Comparison of ENCODE assay signal across 11 cellular contexts in genomic region chr22:30573594-30574094, GRCh38. TPM values are rescaled to one million over a fixed set of nuclear protein-coding genes. Genes with fewer than 3 reads are reported as not detected.
DNase-seq lines count a peak whose midpoint lies in the region; ATAC-seq and TF ChIP-seq lines count a peak whose summit lies in the region.
"Had no signal": no experiment of that assay in that cellular context is flagged by ENCODE, and none has a peak within 500 bp of the region (broad histone marks: within the 10 kb centered on the region; RNA-seq: fewer than 3 reads in every experiment).

No MANE protein-coding gene starts in this region.

- H3K27ac Mint-ChIP-seq in naive thymus-derived CD8-positive, alpha-beta T cell: peak overlapping the region in 2 of 10 donors; percentile 53 to 56
- H3K27ac Mint-ChIP-seq: natural killer cell had no signal

- H3K9me3 ChIP-seq in HUES64 (ENCODE audit: insufficient read depth, low read depth, low read length): no peaks in the 10 kb centered on the region
- H3K9me3 ChIP-seq in sigmoid colon: no peaks in the 10 kb centered on the region
- H3K9me3 ChIP-seq: tibial artery had no signal

- H3K9me3 Mint-ChIP-seq in naive thymus-derived CD8-positive, alpha-beta T cell: no peaks in the 10 kb centered on the region
- H3K9me3 Mint-ChIP-seq: natural killer cell had no signal

- intact Hi-C loops in sigmoid colon (cut with DNase I): no loop called here

- peaks cover 6 to 15% (median 7%) of the 10 kb centered on the region in 4 donors for H3K4me1 Mint-ChIP-seq in naive thymus-derived CD8-positive, alpha-beta T cell
- H3K4me1 Mint-ChIP-seq: natural killer cell had no signal

- no peak overlapping the region for H3K27ac ChIP-seq in HUES64 (ENCODE audit: low read depth, low read length)
- H3K27ac ChIP-seq in layer of hippocampus (ENCODE audit: low read depth, low read length): peak overlapping the region; percentile 97
- peak overlapping the region in 3 of 4 donors; percentile 32 to 55 (median 45) for H3K27ac ChIP-seq in sigmoid colon
- H3K27ac ChIP-seq: foreskin keratinocyte had no signal

- POLR2A ChIA-PET in naive thymus-derived CD8-positive, alpha-beta T cell (lab: Charles Lee): no interaction called here

- DNase-seq in SW480 (ENCODE audit: low spot score): peak; percentile 64
- DNase-seq in sigmoid colon: no peak
- no peak for DNase-seq in naive thymus-derived CD8-positive, alpha-beta T cell
- no peak for DNase-seq in GM03348 (ENCODE audit: low spot score)
- no peak for DNase-seq in foreskin melanocyte
- DNase-seq: foreskin keratinocyte, natural killer cell, tibial artery had no signal

- H3K27me3 Mint-ChIP-seq in naive thymus-derived CD8-positive, alpha-beta T cell: peaks cover 0 to 4% (median 0%) of the 10 kb centered on the region in 5 donors

- peaks cover 32% of the 10 kb centered on the region for H3K36me3 ChIP-seq in HUES64 (ENCODE audit: insufficient read depth, low read length)
- H3K36me3 ChIP-seq in sigmoid colon: peaks cover 27 to 34% (median 30%) of the 10 kb centered on the region in 4 donors

- H3K36me3 Mint-ChIP-seq in naive thymus-derived CD8-positive, alpha-beta T cell: peaks cover 0 to 32% (median 23%) of the 10 kb centered on the region in 3 donors
- H3K36me3 Mint-ChIP-seq: natural killer cell had no signal

- H3K4me1 ChIP-seq in HUES64 (ENCODE audit: insufficient read depth, low read length): no peaks in the 10 kb centered on the region; the same call in 1 of the 2 replicates
- H3K4me1 ChIP-seq in sigmoid colon: peaks cover 0 to 18% (median 14%) of the 10 kb centered on the region in 4 donors
- H3K4me1 ChIP-seq: foreskin keratinocyte had no signal

- 65% methylated on average over 7 of the region's 7 CpGs for WGBS in HUES64
- WGBS in sigmoid colon, 2 donors: 11 to 41% methylated on average over 7 of the region's 7 CpGs

- H3K27me3 ChIP-seq in HUES64 (ENCODE audit: insufficient read depth, low read length): no peaks in the 10 kb centered on the region
- H3K27me3 ChIP-seq in layer of hippocampus (ENCODE audit: control insufficient read depth, insufficient read depth, low read length): no peaks in the 10 kb centered on the region
- no peaks in the 10 kb centered on the region for H3K27me3 ChIP-seq in sigmoid colon
- H3K27me3 ChIP-seq: tibial artery had no signal

- H3K4me3 Mint-ChIP-seq in naive thymus-derived CD8-positive, alpha-beta T cell: no peak overlapping the region
- H3K4me3 Mint-ChIP-seq: natural killer cell had no signal

- no peak for ATAC-seq in naive thymus-derived CD8-positive, alpha-beta T cell
- no peak for ATAC-seq in HG02884 (IDR thresholded peaks at IDR 0.05; ENCODE audit: unreplicated experiment)
- ATAC-seq: natural killer cell had no signal

- TF ChIP-seq POLR2A in sigmoid colon (IDR thresholded peaks at IDR 0.05): no peak

- TF ChIP-seq CTCF in sigmoid colon (IDR thresholded peaks at IDR 0.05): no peak

- peak overlapping the region; percentile 67 for H3K4me3 ChIP-seq in HUES64 (ENCODE audit: low read length)
- H3K4me3 ChIP-seq in sigmoid colon: peak overlapping the region in 2 of 4 donors; percentile 19 to 28

- peak overlapping the region; percentile 67; the same call in 1 of the 2 replicates for H3K9ac ChIP-seq in HUES64 (ENCODE audit: low read depth, low read length)

- no peak for TF ChIP-seq EP300 in sigmoid colon (IDR thresholded peaks at IDR 0.05)

RNA-seq across cellular contexts. Expression of gene GAL3ST1, which starts 0.8 kb away (rescaled TPM):
- polyA plus RNA-seq in HUES64 (2013, experiment 1 of 2): 6.3 TPM
- 10.3 TPM for polyA plus RNA-seq in HUES64 (2013, experiment 2 of 2)
- total RNA-seq in sigmoid colon: 1 to 10 TPM in 2 of 4 donors, under 1 TPM in 2; 0.68 to 2.8 (median 1.5) TPM
- polyA plus RNA-seq in sigmoid colon: 10 to 100 TPM in 1 of 3 donors, 1 to 10 TPM in 2; 3.6 to 10.2 (median 5.8) TPM
- total RNA-seq in naive thymus-derived CD8-positive, alpha-beta T cell: 1 to 10 TPM; 1.6 to 2.7 TPM
- polyA plus RNA-seq in naive thymus-derived CD8-positive, alpha-beta T cell: 1 to 10 TPM in 1 of 3 donors, not detected in 2; 1.1 TPM
- total RNA-seq: foreskin keratinocyte, natural killer cell had no signal
- polyA plus RNA-seq: foreskin keratinocyte had no signal

RNA-seq across cellular contexts. Expression of gene PES1, which starts 18.1 kb away (rescaled TPM):
- 89.2 TPM for polyA plus RNA-seq in HUES64 (2013, experiment 1 of 2)
- polyA plus RNA-seq in HUES64 (2013, experiment 2 of 2): 75.0 TPM
- total RNA-seq in sigmoid colon: 10 to 100 TPM; 33.2 to 48.1 (median 43.1) TPM
- polyA plus RNA-seq in sigmoid colon: 10 to 100 TPM; 25.0 to 64.8 (median 33.0) TPM
- 10 to 100 TPM; 60.4 to 70.2 TPM for total RNA-seq in naive thymus-derived CD8-positive, alpha-beta T cell
- polyA plus RNA-seq in naive thymus-derived CD8-positive, alpha-beta T cell: 10 to 100 TPM; 34.0 to 57.8 (median 34.3) TPM

RNA-seq across cellular contexts. Expression of gene SEC14L6, which starts 27.1 kb away (rescaled TPM):
- polyA plus RNA-seq in HUES64 (2013, experiment 1 of 2): 0.95 TPM
- 0.95 TPM for polyA plus RNA-seq in HUES64 (2013, experiment 2 of 2)
- 1 to 10 TPM in 1 of 4 donors, under 1 TPM in 2, not detected in 1; 0.41 to 4.3 (median 0.83) TPM for total RNA-seq in sigmoid colon
- under 1 TPM in 1 of 3 donors, not detected in 2; 0.10 TPM for polyA plus RNA-seq in sigmoid colon
- not detected for total RNA-seq in naive thymus-derived CD8-positive, alpha-beta T cell
- polyA plus RNA-seq in naive thymus-derived CD8-positive, alpha-beta T cell: not detected

RNA-seq across cellular contexts. Expression of gene TCN2, which starts 33.3 kb away (rescaled TPM):
- polyA plus RNA-seq in HUES64 (2013, experiment 1 of 2): 40.7 TPM
- polyA plus RNA-seq in HUES64 (2013, experiment 2 of 2): 47.7 TPM
- total RNA-seq in sigmoid colon: 10 to 100 TPM; 23.5 to 45.7 (median 25.5) TPM
- polyA plus RNA-seq in sigmoid colon: 10 to 100 TPM in 2 of 3 donors, 1 to 10 TPM in 1; 8.4 to 28.7 (median 17.1) TPM
- total RNA-seq in naive thymus-derived CD8-positive, alpha-beta T cell: under 1 TPM in 1 of 2 experiments, not detected in 1; 0.62 TPM
- under 1 TPM in 1 of 3 donors, not detected in 2; 0.20 TPM for polyA plus RNA-seq in naive thymus-derived CD8-positive, alpha-beta T cell
